ENCODE assay signal across 8 cellular contexts in the genomic region with DNA sequence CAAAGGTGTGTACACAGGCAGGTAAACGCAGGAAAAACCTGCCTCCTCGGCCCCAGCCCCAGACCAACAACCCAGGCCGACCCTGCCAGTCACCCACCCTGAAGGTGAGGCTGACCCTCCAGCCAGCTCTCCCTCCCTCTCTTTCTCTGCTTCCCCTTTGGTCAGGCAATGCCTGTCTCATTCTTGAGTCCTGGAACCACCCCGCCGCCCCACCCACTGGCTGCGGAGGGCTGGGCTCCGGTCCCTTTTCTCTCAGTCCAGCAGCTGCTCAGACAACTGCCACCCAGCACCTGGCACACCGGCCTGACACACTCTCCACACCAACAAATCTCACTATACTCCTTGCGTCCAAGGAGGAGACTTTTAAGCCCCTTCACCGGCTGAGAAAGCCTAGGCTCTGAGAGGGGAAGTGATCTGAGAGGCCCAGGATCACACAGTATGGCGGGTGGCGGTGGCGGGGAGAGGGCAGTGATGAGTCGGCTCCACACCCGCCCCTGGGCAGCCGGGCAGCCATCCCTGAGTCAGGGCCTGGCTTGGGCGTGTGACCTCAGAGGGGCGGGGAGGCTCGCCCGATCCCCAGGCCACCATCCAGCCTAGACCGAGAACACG. TPM values are rescaled to one million over a fixed set of nuclear protein-coding genes. Genes with fewer than 3 reads are reported as not detected.
A peak's percentile ranks its signal among the peaks of the same experiment; 100 is the strongest.
DNase-seq lines count a peak whose midpoint lies in the region; ATAC-seq and TF ChIP-seq lines count a peak whose summit lies in the region.

No MANE protein-coding gene starts in this region.

- TF ChIP-seq CTCF in esophagus muscularis mucosa (IDR thresholded peaks at IDR 0.05) = peak in 1 of 3 experiments; percentile 11

- TF ChIP-seq EP300 in esophagus muscularis mucosa (IDR thresholded peaks at IDR 0.05) = no peak

- ATAC-seq in HG02588 (IDR thresholded peaks at IDR 0.05; ENCODE audit: unreplicated experiment) = peak; percentile 20
- peak; percentile 44 for ATAC-seq in activated T-cell treated with anti-CD3 and anti-CD28 coated beads, Interleukin-2, amount 50 U/mL, for 4 hours

- H3K9ac ChIP-seq in mucosa of rectum (ENCODE audit: low read depth in 1 of 2, low read length in 2 of 2) (peak overlapping the region; percentile 86 to 93), stomach smooth muscle (ENCODE audit: low read length in 2 of 2) (peak overlapping the region; percentile 86 to 88)

- TF ChIP-seq POLR2A in esophagus muscularis mucosa (IDR thresholded peaks at IDR 0.05; ENCODE audit: low read depth) = no peak

- H3K4me1 ChIP-seq in esophagus muscularis mucosa (peaks cover 46 to 60% (median 55%) of the 10 kb centered on the region in 4 donors), mucosa of rectum (ENCODE audit: control insufficient read depth in 2 of 2, insufficient read depth in 2 of 2, low read length in 2 of 2) (peaks cover 32 to 39% of the 10 kb centered on the region in 2 donors), stomach smooth muscle (ENCODE audit: control insufficient read depth, insufficient read depth, low read length) (peaks cover 53% of the 10 kb centered on the region)

- peaks cover 39% of the 10 kb centered on the region for H3K4me1 Mint-ChIP-seq in activated T-cell treated with anti-CD3 and anti-CD28 coated beads, Interleukin-2, amount 50 U/mL, for 4 hours (ENCODE audit: low read depth)

- no peaks in the 10 kb centered on the region for H3K36me3 Mint-ChIP-seq in activated T-cell treated with anti-CD3 and anti-CD28 coated beads, Interleukin-2, amount 50 U/mL, for 4 hours (ENCODE audit: insufficient read depth)

- no peaks in the 10 kb centered on the region for H3K9me3 ChIP-seq in esophagus muscularis mucosa
- no peaks in the 10 kb centered on the region for H3K9me3 ChIP-seq in mucosa of rectum (ENCODE audit: control insufficient read depth in 2 of 2, low read length in 2 of 2)
- no peaks in the 10 kb centered on the region for H3K9me3 ChIP-seq in stomach smooth muscle (ENCODE audit: control insufficient read depth in 2 of 2, low read length in 2 of 2)

- H3K4me3 Mint-ChIP-seq in activated T-cell treated with anti-CD3 and anti-CD28 coated beads, Interleukin-2, amount 50 U/mL, for 4 hours = peak overlapping the region; percentile 96

- H3K36me3 ChIP-seq in esophagus muscularis mucosa (peaks cover 37 to 43% (median 42%) of the 10 kb centered on the region in 4 donors), mucosa of rectum (ENCODE audit: control insufficient read depth in 2 of 2, insufficient read depth in 2 of 2, low read length in 2 of 2) (peaks cover 23 to 36% of the 10 kb centered on the region in 2 donors), stomach smooth muscle (ENCODE audit: control insufficient read depth in 2 of 2, insufficient read depth in 2 of 2, low read length in 2 of 2) (peaks cover 25 to 35% of the 10 kb centered on the region in 2 donors)

- H3K4me3 ChIP-seq in esophagus muscularis mucosa (peak overlapping the region; percentile 83 to 100 (median 100)), mucosa of rectum (ENCODE audit: low read length in 2 of 2) (peak overlapping the region; percentile 87 to 92), stomach smooth muscle (ENCODE audit: low read length in 2 of 2) (peak overlapping the region; percentile 88 to 93)

- peak; percentile 85 for DNase-seq in EH (ENCODE audit: low read depth)
- peak; percentile 76 for DNase-seq in NOMO-1 treated with DMSO at 0.1 percent for 48 hours (lab: John Stamatoyannopoulos, UW; ENCODE audit: unreplicated experiment)
- DNase-seq in activated T-cell treated with anti-CD3 and anti-CD28 coated beads, Interleukin-2, amount 50 U/mL, for 4 hours = peak; percentile 29
- peak; percentile 97 for DNase-seq in esophagus muscularis mucosa (ENCODE audit: extremely low spot score)
- no peak for DNase-seq in NCI-H2107 treated with DMSO at 0.1 percent for 48 hours (lab: John Stamatoyannopoulos, UW; ENCODE audit: unreplicated experiment)

- H3K27me3 ChIP-seq in esophagus muscularis mucosa (no peaks in the 10 kb centered on the region), mucosa of rectum (ENCODE audit: control insufficient read depth in 2 of 2, insufficient read depth in 2 of 2, low read length in 2 of 2) (no peaks in the 10 kb centered on the region), stomach smooth muscle (ENCODE audit: control insufficient read depth in 1 of 2, insufficient read depth in 2 of 2, low read length in 2 of 2) (no peaks in the 10 kb centered on the region)

- peak overlapping the region; percentile 98 to 99 (median 99) for H3K27ac ChIP-seq in esophagus muscularis mucosa (replicated peaks in 1 of 4)
- H3K27ac ChIP-seq in mucosa of rectum (ENCODE audit: low read depth in 2 of 2, low read length in 2 of 2) = peak overlapping the region; percentile 94
- peak overlapping the region; percentile 82 for H3K27ac ChIP-seq in stomach smooth muscle (ENCODE audit: low read length)

- intact Hi-C loops in esophagus muscularis mucosa (cut with DNase I) = no loop called here

- H3K27me3 Mint-ChIP-seq in activated T-cell treated with anti-CD3 and anti-CD28 coated beads, Interleukin-2, amount 50 U/mL, for 4 hours (ENCODE audit: low read depth) = no peaks in the 10 kb centered on the region

- WGBS in esophagus muscularis mucosa = 1% methylated on average over 11 of the region's 22 CpGs

- H3K9me3 Mint-ChIP-seq in activated T-cell treated with anti-CD3 and anti-CD28 coated beads, Interleukin-2, amount 50 U/mL, for 4 hours = no peaks in the 10 kb centered on the region

RNA-seq across cellular contexts. Expression of a gene that starts 0.7 kb away (rescaled TPM):
- 100 to 1,000 TPM; 235 to 264 (median 244) TPM for total RNA-seq in activated T-cell treated with anti-CD3 and anti-CD28 coated beads, Interleukin-2, amount 50 U/mL, for 4 hours
- 100 to 1,000 TPM; 302 to 528 (median 408) TPM for total RNA-seq in esophagus muscularis mucosa

RNA-seq across cellular contexts. Expression of a gene that starts 2.6 kb away (rescaled TPM):
- 1 to 10 TPM; 1.5 to 3.0 (median 2.1) TPM for total RNA-seq in activated T-cell treated with anti-CD3 and anti-CD28 coated beads, Interleukin-2, amount 50 U/mL, for 4 hours
- total RNA-seq in esophagus muscularis mucosa = 10 to 100 TPM; 10.8 to 27.2 (median 17.9) TPM

RNA-seq across cellular contexts. Expression of a gene that starts 32.4 kb away (rescaled TPM):
- 10 to 100 TPM; 18.1 to 19.8 (median 19.0) TPM for total RNA-seq in activated T-cell treated with anti-CD3 and anti-CD28 coated beads, Interleukin-2, amount 50 U/mL, for 4 hours
- 10 to 100 TPM; 17.6 to 35.1 (median 26.2) TPM for total RNA-seq in esophagus muscularis mucosa

RNA-seq across cellular contexts. Expression of a gene that starts 56.9 kb away (rescaled TPM):
- 10 to 100 TPM; 76.2 to 82.7 (median 76.4) TPM for total RNA-seq in activated T-cell treated with anti-CD3 and anti-CD28 coated beads, Interleukin-2, amount 50 U/mL, for 4 hours
- 10 to 100 TPM; 21.2 to 33.5 (median 21.8) TPM for total RNA-seq in esophagus muscularis mucosa

RNA-seq across cellular contexts. Expression of a gene that starts 57.2 kb away (rescaled TPM):
- total RNA-seq in activated T-cell treated with anti-CD3 and anti-CD28 coated beads, Interleukin-2, amount 50 U/mL, for 4 hours = 10 to 100 TPM; 20.3 to 22.3 (median 22.1) TPM
- total RNA-seq in esophagus muscularis mucosa = 10 to 100 TPM; 13.3 to 20.5 (median 17.3) TPM
